29 cellular contexts compared by ENCODE assay signal in the genomic region with DNA sequence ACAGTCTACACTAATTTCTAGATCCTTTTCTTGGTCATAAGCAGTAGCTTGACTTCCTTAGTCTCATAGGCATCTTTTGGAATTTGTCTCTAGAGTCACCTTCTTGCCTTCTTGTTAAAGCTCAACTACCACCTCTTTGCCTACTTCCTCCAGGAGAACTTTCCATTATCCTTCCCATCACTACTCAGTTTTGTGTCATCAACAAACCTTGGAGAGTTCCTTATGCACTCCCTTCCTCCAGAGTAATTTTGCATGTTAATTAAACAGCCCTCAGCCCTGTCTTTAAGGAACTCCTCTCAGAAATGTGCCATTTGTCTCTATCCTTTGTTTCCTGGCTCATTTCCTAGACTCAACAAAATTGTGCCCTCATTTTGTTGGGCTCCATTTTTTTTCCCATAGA.
DNase-seq lines count a peak whose midpoint lies in the region; ATAC-seq and TF ChIP-seq lines count a peak whose summit lies in the region.
"Had no signal": no experiment of that assay in that cellular context is flagged by ENCODE, and none has a peak within 500 bp of the region (broad histone marks: within the 10 kb centered on the region; RNA-seq: fewer than 3 reads in every experiment).

No MANE protein-coding gene starts in this region.

- TF ChIP-seq RAD21 in Ishikawa (IDR thresholded peaks at IDR 0.05; ENCODE audit: low read depth) = no peak

- POLR2A ChIA-PET in HEK293 (lab: Yijun Ruan, JAX) = no interaction called here

- no peak overlapping the region for H3K4me3 ChIP-seq in HEK293 (ENCODE audit: low read depth, low read length)
- H3K4me3 ChIP-seq: A549; BLaER1; BLaER1 treated with 17β-estradiol and CSF1 and Interleukin-3, amounts not matched to agents 10 nM and 100 nM had no signal

- H3K36me3 ChIP-seq in HEK293 (ENCODE audit: control insufficient read depth in 2 of 2, insufficient read depth in 1 of 2, low read length in 2 of 2) = no peaks in the 10 kb centered on the region
- H3K36me3 ChIP-seq: BE2C; BLaER1; BLaER1 treated with 17β-estradiol and CSF1 and Interleukin-3, amounts not matched to agents 10 nM and 100 nM had no signal

- no peaks in the 10 kb centered on the region for H3K4me1 ChIP-seq in HEK293 (ENCODE audit: control insufficient read depth, insufficient read depth, low read length)

- H3K9me3 ChIP-seq in HEK293 (ENCODE audit: control insufficient read depth, insufficient read depth, low read depth, low read length) = no peaks in the 10 kb centered on the region
- H3K9me3 ChIP-seq: A549, BE2C, BLaER1, Caco-2 had no signal

- TF ChIP-seq CTCF in HEK293 (tag by site-specific recombination; IDR thresholded peaks at IDR 0.05) = no peak

- DNase-seq in central memory CD4-positive, alpha-beta T cell = no peak
- DNase-seq: 8988T; ACHN; AML-193; BE2C; C1 segment of cervical spinal cord; Caco-2; Calu3; CD4-positive, alpha-beta memory T cell; CD4-positive, alpha-beta T cell; CD4-positive, CD25-positive, alpha-beta regulatory T cell; CD8-positive, alpha-beta memory T cell; CD8-positive, alpha-beta T cell; COR-L47; DMS 273 treated with DMSO at 0.1 percent for 48 hours; DMS153; DMS53; DMS79; DMS79 treated with DMSO at 0.1 percent for 48 hours; DND-41; EL had no signal

- H3K27ac ChIP-seq in HEK293 (ENCODE audit: extremely low read depth, low read depth, low read length) = no peak overlapping the region
- H3K27ac ChIP-seq: 22Rv1; BLaER1; BLaER1 treated with 17β-estradiol and CSF1 and Interleukin-3, amounts not matched to agents 10 nM and 100 nM; C4-2B had no signal

- CTCF ChIA-PET in HEK293 (lab: Yijun Ruan, JAX) = interaction anchor here (0.7 to 1.0 kb wide), 2 partner anchors 80 to 410 kb away, joined by 4 to 5 read pairs; no protein-coding TSS in a partner anchor

- no peak for ATAC-seq in HG03439 (IDR thresholded peaks at IDR 0.05; ENCODE audit: unreplicated experiment)
- ATAC-seq: A549; CD8-positive, alpha-beta T cell had no signal

- TF ChIP-seq EP300 in Ishikawa (IDR thresholded peaks at IDR 0.05; ENCODE audit: borderline replicate concordance) = no peak

TF ChIP-seq in HEK293, 187 proteins besides CTCF, POLR2A, EP300 and RAD21:
- TF ChIP-seq REST (tag by site-specific recombination; IDR thresholded peaks at IDR 0.05) (peak; percentile 53), ZNF585B (tag by site-specific recombination; IDR thresholded peaks at IDR 0.05) (no peak), SP3 (tag by site-specific recombination; IDR thresholded peaks at IDR 0.05) (no peak)

TF ChIP-seq in Ishikawa, 13 proteins besides CTCF, POLR2A, EP300 and RAD21:
- TF ChIP-seq CEBPB (IDR thresholded peaks at IDR 0.05) (no peak), YY1 (IDR thresholded peaks at IDR 0.05; ENCODE audit: low read depth) (no peak), REST (IDR thresholded peaks at IDR 0.05; ENCODE audit: low read depth) (peak; percentile 45; the same call in 1 of the 2 replicates), EGR1 (IDR thresholded peaks at IDR 0.05) (no peak), CREB1 (IDR thresholded peaks at IDR 0.05; ENCODE audit: low read depth) (no peak)
